In the genomic region with DNA sequence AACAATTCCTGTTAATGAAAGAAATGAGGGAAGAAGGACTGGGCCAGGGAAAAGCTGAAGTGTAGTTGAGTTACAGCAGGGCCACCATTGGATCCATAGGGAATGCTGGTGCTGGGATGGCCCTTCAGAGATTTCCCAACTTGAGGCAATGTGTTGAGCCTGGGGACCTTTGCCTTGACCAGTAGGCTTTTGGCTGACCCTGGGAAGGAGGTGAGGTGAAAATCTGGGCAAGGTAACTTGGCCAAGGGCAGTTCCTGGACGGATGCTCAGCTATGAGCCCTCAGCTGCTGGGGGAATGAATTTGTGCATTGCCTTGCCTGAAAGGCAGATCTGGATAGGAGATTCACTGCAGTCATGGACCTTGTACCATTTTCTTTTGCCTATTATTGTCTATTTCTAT, we compare ENCODE assay signal across 12 cellular contexts. TPM values are rescaled to one million over a fixed set of nuclear protein-coding genes. Genes with fewer than 3 reads are reported as not detected.
DNase-seq lines count a peak whose midpoint lies in the region; ATAC-seq and FAIRE-seq lines count a peak whose summit lies in the region.
"Had no signal": no experiment of that assay in that cellular context is flagged by ENCODE, and none has a peak within 500 bp of the region (broad histone marks: within the 10 kb centered on the region; RNA-seq: fewer than 3 reads in every experiment).

No MANE protein-coding gene starts in this region.

- ATAC-seq in GM18858 (IDR thresholded peaks at IDR 0.05; ENCODE audit: unreplicated experiment) = peak; percentile 18
- peak; percentile 20 for ATAC-seq in GM21367 (IDR thresholded peaks at IDR 0.05; ENCODE audit: unreplicated experiment)
- peak; percentile 21 for ATAC-seq in HG03108 (IDR thresholded peaks at IDR 0.05; ENCODE audit: unreplicated experiment)
- no peak for ATAC-seq in central memory CD8-positive, alpha-beta T cell (replicated peaks; ENCODE audit: extremely low read depth, poor library complexity, severe bottlenecking)

- H3K4me1 Mint-ChIP-seq in central memory CD8-positive, alpha-beta T cell = peaks cover 60% of the 10 kb centered on the region

- H3K36me3 Mint-ChIP-seq in central memory CD8-positive, alpha-beta T cell (ENCODE audit: insufficient read depth) = peaks cover 3% of the 10 kb centered on the region

- FAIRE-seq in frontal cortex (lab: Jason Lieb, UNC) = no peak
- FAIRE-seq: RCC 7860 had no signal

- H3K4me3 Mint-ChIP-seq in central memory CD8-positive, alpha-beta T cell = peak overlapping the region; percentile 73
- H3K4me3 Mint-ChIP-seq: activated naive CD4-positive, alpha-beta T cell treated with anti-CD3 and anti-CD28 coated beads for 36 hours had no signal

- DNase-seq in central memory CD8-positive, alpha-beta T cell (ENCODE audit: low spot score in 2 of 2) = no peak
- no peak for DNase-seq in effector CD8-positive, alpha-beta T cell (lab: John Stamatoyannopoulos, UW)
- DNase-seq in NCI-H2171 treated with DMSO at 0.1 percent for 48 hours (lab: John Stamatoyannopoulos, UW) (no peak), frontal cortex (ENCODE audit: low spot score in 2 of 2) (no peak), putamen (ENCODE audit: low spot score) (no peak)
- DNase-seq: hypothalamus, NCI-H1105 had no signal

- H3K27me3 Mint-ChIP-seq in central memory CD8-positive, alpha-beta T cell = no peaks in the 10 kb centered on the region

- peak overlapping the region; percentile 89 for H3K27ac Mint-ChIP-seq in central memory CD8-positive, alpha-beta T cell (ENCODE audit: low read depth)
- H3K27ac Mint-ChIP-seq: activated naive CD4-positive, alpha-beta T cell treated with anti-CD3 and anti-CD28 coated beads for 36 hours had no signal

- H3K9me3 Mint-ChIP-seq in central memory CD8-positive, alpha-beta T cell = no peaks in the 10 kb centered on the region
- H3K9me3 Mint-ChIP-seq: activated naive CD4-positive, alpha-beta T cell treated with anti-CD3 and anti-CD28 coated beads for 36 hours had no signal

RNA-seq across cellular contexts. Expression of gene UTRN, which starts 20.4 kb away (rescaled TPM):
- total RNA-seq in frontal cortex = 33.8 TPM
